13 cellular contexts compared by ENCODE assay signal in genomic region chr21:28069446-28069845, GRCh38.
A peak's percentile ranks its signal among the peaks of the same experiment; 100 is the strongest.
DNase-seq lines count a peak whose midpoint lies in the region; ATAC-seq and TF ChIP-seq lines count a peak whose summit lies in the region.
"Had no signal": no experiment of that assay in that cellular context is flagged by ENCODE, and none has a peak within 500 bp of the region (broad histone marks: within the 10 kb centered on the region; RNA-seq: fewer than 3 reads in every experiment).

No MANE protein-coding gene starts in this region.

- peaks cover 18% of the 10 kb centered on the region for H3K4me1 ChIP-seq in iPS-18a (ENCODE audit: control insufficient read depth, low read depth, low read length)

- DNase-seq in A172 (ENCODE audit: low spot score) (peak; percentile 8), LHCN-M2 (ENCODE audit: low read depth) (peak; percentile 77), astrocyte of the cerebellum (ENCODE audit: low read depth) (peak; percentile 82), GM13977 (ENCODE audit: low spot score) (no peak)
- DNase-seq: activated CD8-positive, alpha-beta memory T cell treated with anti-CD3 and anti-CD28 coated beads, Interleukin-2, amount 50 U/mL, for 4 hours; amniotic stem cell; left cardiac atrium; NCI-H1694; stimulated activated CD4-positive, alpha-beta T cell treated with anti-CD3 and anti-CD28 coated beads, Interleukin-4, amount 100 ng/mL, for 24 hours had no signal

- no peaks in the 10 kb centered on the region for H3K27me3 ChIP-seq in iPS-18a (ENCODE audit: control insufficient read depth, insufficient read depth, low read length)

- no peaks in the 10 kb centered on the region for H3K9me3 ChIP-seq in iPS-18a (ENCODE audit: control insufficient read depth, low read depth, low read length)

- ATAC-seq in GM18498 (IDR thresholded peaks at IDR 0.05; ENCODE audit: unreplicated experiment), result no peak
- no peak for ATAC-seq in HG03442 (IDR thresholded peaks at IDR 0.05; ENCODE audit: unreplicated experiment)
- no peak for ATAC-seq in GM19463 (IDR thresholded peaks at IDR 0.05; ENCODE audit: unreplicated experiment)

- no peak overlapping the region for H3K9ac ChIP-seq in iPS-18a (ENCODE audit: low read length)

- H3K36me3 ChIP-seq in iPS-18a (ENCODE audit: control insufficient read depth, low read depth, low read length), result no peaks in the 10 kb centered on the region

- TF ChIP-seq CTCF in astrocyte of the cerebellum (IDR thresholded peaks at IDR 0.05; ENCODE audit: low read depth, low read length, missing control alignments), result no peak
- TF ChIP-seq CTCF in GM13977 (IDR thresholded peaks at IDR 0.05; ENCODE audit: extremely low read depth, insufficient read depth, missing control alignments), result no peak

- no peak overlapping the region for H3K27ac ChIP-seq in iPS-18a (ENCODE audit: low read length)

- in situ Hi-C loops in astrocyte of the cerebellum (cut with HindIII; ENCODE audit: low sequenced_read_pairs), result no loop called here
- in situ Hi-C loops in GM13977 (cut with MboI; ENCODE audit: low pct_unique_long_range_greater_than_20kb, low sequenced_read_pairs, unreplicated experiment), result no loop called here

- H3K4me3 ChIP-seq in astrocyte of the cerebellum (ENCODE audit: low read depth, low read length) (no peak overlapping the region), iPS-18a (ENCODE audit: low read length) (peak overlapping the region; percentile 21)
